28 cellular contexts compared by ENCODE assay signal in genomic region chr6:103826209-103826608, GRCh38.
"Had no signal": no experiment of that assay in that cellular context is flagged by ENCODE, and none has a peak within 500 bp of the region (broad histone marks: within the 10 kb centered on the region; RNA-seq: fewer than 3 reads in every experiment).

No MANE protein-coding gene starts in this region.

- H3K36me3 ChIP-seq: stomach, suprapubic skin, thoracic aorta, thyroid gland, tibial artery, tibial nerve, transverse colon, upper lobe of left lung, upper lobe of right lung, uterus, vagina had no signal

- H3K27me3 Mint-ChIP-seq: stimulated activated memory B cell treated with anti-CD40 and anti-IgM and Interleukin-4, amounts not matched to agents 10 μg/mL and 1 μg/mL and 100 μg/mL, for 72 hours; stimulated activated naive B cell treated with anti-CD40 and anti-IgM and Interleukin-4, amounts not matched to agents 10 μg/mL and 1 μg/mL and 100 μg/mL, for 72 hours; stimulated activated naive CD8-positive, alpha-beta T cell treated with anti-CD3 and anti-CD28 coated beads, Interleukin-15, amount 100 ng/mL, for 72 hours; stimulated activated naive CD8-positive, alpha-beta T cell treated with anti-CD3 and anti-CD28 coated beads, Interleukin-15, Interleukin-2, amounts not matched to agents 100 ng/mL and 50 ng/mL, for 24 hours had no signal

- DNase-seq: stimulated activated CD4-positive, alpha-beta T cell treated with anti-CD3 and anti-CD28 coated beads, Interleukin-2, amount 100 ng/mL, for 48 hours; stimulated activated CD4-positive, alpha-beta T cell treated with anti-CD3 and anti-CD28 coated beads, Interleukin-4, amount 100 ng/mL, for 1 hour; stimulated activated CD4-positive, alpha-beta T cell treated with anti-CD3 and anti-CD28 coated beads, Interleukin-4, amount 100 ng/mL, for 24 hours; stimulated activated CD4-positive, alpha-beta T cell treated with anti-CD3 and anti-CD28 coated beads, Interleukin-4, amount 100 ng/mL, for 4 hours; stimulated activated CD8-positive, alpha-beta memory T cell treated with anti-CD3 and anti-CD28 coated beads, Interleukin-4, amount 100 ng/mL, for 48 hours; stimulated activated naive B cell treated with anti-CD40 and anti-IgM and Interleukin-4, amounts not matched to agents 10 μg/mL and 1 μg/mL and 100 μg/mL, for 72 hours; stimulated activated naive CD4-positive, alpha-beta T cell; stimulated activated naive CD4-positive, alpha-beta T cell treated with Interleukin-2 at 50 U/mL for 16 hours; stimulated activated naive CD8-positive, alpha-beta T cell treated with anti-CD3 and anti-CD28 coated beads, Interleukin-15, amount 100 ng/mL, for 72 hours; stimulated activated naive CD8-positive, alpha-beta T cell treated with anti-CD3 and anti-CD28 coated beads, Interleukin-15, Interleukin-2, amounts not matched to agents 100 U/mL and 50 U/mL, for 24 hours; stomach; substantia nigra; testis; thyroid gland; tibial artery; transverse colon; trophoblast cell; upper lobe of left lung; upper lobe of right lung; uterus had no signal

- H3K27me3 ChIP-seq: stomach, suprapubic skin, testis, thyroid gland, tibial artery, tibial nerve, transverse colon, upper lobe of left lung, upper lobe of right lung, uterus, vagina had no signal

- H3K27ac ChIP-seq: stomach, suprapubic skin, testis, thoracic aorta, thyroid gland, tibial artery, tibial nerve, transverse colon, upper lobe of left lung, upper lobe of right lung, uterus, vagina had no signal

- H3K4me3 Mint-ChIP-seq: stimulated activated effector memory CD8-positive, alpha-beta T cell treated with anti-CD3 and anti-CD28 coated beads, Interleukin-12 subunit alpha, Interleukin-12 subunit beta, amount 100 ng/mL, for 72 hours; stimulated activated memory B cell treated with anti-CD40 and anti-IgM and Interleukin-4, amounts not matched to agents 10 μg/mL and 1 μg/mL and 100 μg/mL, for 72 hours; stimulated activated naive B cell treated with anti-CD40 and anti-IgM and Interleukin-4, amounts not matched to agents 10 μg/mL and 1 μg/mL and 100 μg/mL, for 72 hours; stimulated activated naive CD8-positive, alpha-beta T cell treated with anti-CD3 and anti-CD28 coated beads, Interleukin-15, amount 100 ng/mL, for 72 hours; stimulated activated naive CD8-positive, alpha-beta T cell treated with anti-CD3 and anti-CD28 coated beads, Interleukin-15, Interleukin-2, amounts not matched to agents 100 ng/mL and 50 ng/mL, for 24 hours; type B pancreatic cell had no signal

- ATAC-seq: stimulated activated effector memory CD8-positive, alpha-beta T cell treated with anti-CD3 and anti-CD28 coated beads, Interleukin-12 subunit alpha, Interleukin-12 subunit beta, amount 100 ng/mL, for 72 hours; stimulated activated memory B cell treated with anti-CD40 and anti-IgM and Interleukin-4, amounts not matched to agents 10 μg/mL and 1 μg/mL and 100 μg/mL, for 72 hours; stimulated activated naive B cell treated with anti-CD40 and anti-IgM and Interleukin-4, amounts not matched to agents 10 μg/mL and 1 μg/mL and 100 μg/mL, for 72 hours; stimulated activated naive CD8-positive, alpha-beta T cell treated with anti-CD3 and anti-CD28 coated beads, Interleukin-15, amount 100 ng/mL, for 72 hours; stimulated activated naive CD8-positive, alpha-beta T cell treated with anti-CD3 and anti-CD28 coated beads, Interleukin-15, Interleukin-2, amounts not matched to agents 100 U/mL and 50 U/mL, for 24 hours; upper lobe of right lung had no signal

- H3K9me3 ChIP-seq: stomach, suprapubic skin, testis, thoracic aorta, thyroid gland, tibial artery, tibial nerve, transverse colon, upper lobe of left lung, upper lobe of right lung, uterus, vagina had no signal

- H3K4me1 ChIP-seq: stomach, suprapubic skin, testis, thyroid gland, tibial artery, tibial nerve, transverse colon, upper lobe of left lung, upper lobe of right lung, uterus, vagina had no signal

- H3K4me1 Mint-ChIP-seq: stimulated activated effector memory CD8-positive, alpha-beta T cell treated with anti-CD3 and anti-CD28 coated beads, Interleukin-12 subunit alpha, Interleukin-12 subunit beta, amount 100 ng/mL, for 72 hours; stimulated activated memory B cell treated with anti-CD40 and anti-IgM and Interleukin-4, amounts not matched to agents 10 μg/mL and 1 μg/mL and 100 μg/mL, for 72 hours; stimulated activated naive B cell treated with anti-CD40 and anti-IgM and Interleukin-4, amounts not matched to agents 10 μg/mL and 1 μg/mL and 100 μg/mL, for 72 hours; stimulated activated naive CD8-positive, alpha-beta T cell treated with anti-CD3 and anti-CD28 coated beads, Interleukin-15, amount 100 ng/mL, for 72 hours had no signal

- H3K4me3 ChIP-seq: stomach, suprapubic skin, testis, thoracic aorta, thyroid gland, tibial artery, tibial nerve, transverse colon, upper lobe of left lung, upper lobe of right lung, uterus, vagina had no signal

- H3K36me3 Mint-ChIP-seq: stimulated activated effector memory CD8-positive, alpha-beta T cell treated with anti-CD3 and anti-CD28 coated beads, Interleukin-12 subunit alpha, Interleukin-12 subunit beta, amount 100 ng/mL, for 72 hours; stimulated activated memory B cell treated with anti-CD40 and anti-IgM and Interleukin-4, amounts not matched to agents 10 μg/mL and 1 μg/mL and 100 μg/mL, for 72 hours; stimulated activated naive B cell treated with anti-CD40 and anti-IgM and Interleukin-4, amounts not matched to agents 10 μg/mL and 1 μg/mL and 100 μg/mL, for 72 hours; type B pancreatic cell had no signal

- H3K27ac Mint-ChIP-seq: stimulated activated effector memory CD8-positive, alpha-beta T cell treated with anti-CD3 and anti-CD28 coated beads, Interleukin-12 subunit alpha, Interleukin-12 subunit beta, amount 100 ng/mL, for 72 hours; stimulated activated memory B cell treated with anti-CD40 and anti-IgM and Interleukin-4, amounts not matched to agents 10 μg/mL and 1 μg/mL and 100 μg/mL, for 72 hours; stimulated activated naive B cell treated with anti-CD40 and anti-IgM and Interleukin-4, amounts not matched to agents 10 μg/mL and 1 μg/mL and 100 μg/mL, for 72 hours; stimulated activated naive CD8-positive, alpha-beta T cell treated with anti-CD3 and anti-CD28 coated beads, Interleukin-15, amount 100 ng/mL, for 72 hours; stimulated activated naive CD8-positive, alpha-beta T cell treated with anti-CD3 and anti-CD28 coated beads, Interleukin-15, Interleukin-2, amounts not matched to agents 100 ng/mL and 50 ng/mL, for 24 hours; type B pancreatic cell had no signal
